Comparison of ENCODE assay signal across 8 cellular contexts in genomic region chr5:56481998-56482698, GRCh38.
DNase-seq lines count a peak whose midpoint lies in the region; ATAC-seq, FAIRE-seq and TF ChIP-seq lines count a peak whose summit lies in the region.

No MANE protein-coding gene starts in this region.

- H4K91ac ChIP-seq in H1 (replicated peaks; ENCODE audit: insufficient read length, low read length), result no peak overlapping the region

- H4K8ac ChIP-seq in H1 (ENCODE audit: extremely low read depth, insufficient read depth, low read length), result no peak overlapping the region

- H3K36me3 ChIP-seq in Caco-2 (ENCODE audit: control insufficient read depth, insufficient read depth, low read length) (no peaks in the 10 kb centered on the region), H1 (ENCODE audit: control insufficient read depth in 2 of 4, insufficient read depth in 4 of 4, low read length in 3 of 4) (no peaks in the 10 kb centered on the region), ovary (no peaks in the 10 kb centered on the region)

- H2BK120ac ChIP-seq in H1 (replicated peaks; ENCODE audit: low read depth, low read length), result no peak overlapping the region

- no peak overlapping the region for H3K9ac ChIP-seq in H1 (replicated peaks in 1 of 4; ENCODE audit: extremely low read depth in 1 of 4, low read depth in 3 of 4, low read length in 3 of 4)

- H3K4ac ChIP-seq in H1 (replicated peaks; ENCODE audit: insufficient read length, low read depth, low read length), result no peak overlapping the region

- WGBS in H1 (ENCODE audit: extremely low coverage in 1 of 2, insufficient coverage in 1 of 2, insufficient read length in 1 of 2, insufficient replicate concordance in 2 of 2, low coverage in 1 of 2, low lambda C conversion rate in 2 of 2, missing lambda C conversion rate in 1 of 2), 2 experiments, result 80% methylated on average over 6 of the region's 7 CpGs; no CpG with 5 or more reads in 1 of the 2 experiments
- 23 to 34% (median 25%) methylated on average over 7 of the region's 7 CpGs for WGBS in ovary, 3 donors

- no peak for TF ChIP-seq EP300 in H1 (IDR thresholded peaks at IDR 0.05; ENCODE audit: borderline replicate concordance in 1 of 2, low read depth in 2 of 2, low read length in 2 of 2)
- TF ChIP-seq EP300 in ovary (IDR thresholded peaks at IDR 0.05), result no peak

- POLR2A ChIA-PET in Caco-2 (lab: Charles Lee), result no interaction called here
- POLR2A ChIA-PET in H1 (lab: Charles Lee; ENCODE audit: partially characterized antibody), result interaction anchor here (0.6 kb wide), 1 partner anchor 926 kb away, joined by 3 read pairs; no protein-coding TSS in a partner anchor

- TF ChIP-seq CTCF in Caco-2 (IDR thresholded peaks at IDR 0.05; ENCODE audit: insufficient read depth in 1 of 2, low read depth in 1 of 2, low read length in 1 of 2, severe bottlenecking in 1 of 2, unreplicated experiment in 1 of 2) (no peak), H1 (IDR thresholded peaks at IDR 0.05; ENCODE audit: control extremely low read depth in 1 of 3, insufficient read depth in 1 of 3, low read depth in 1 of 3, low read length in 3 of 3) (no peak), ovary (IDR thresholded peaks at IDR 0.05) (no peak)

- H3K27me3 ChIP-seq in Caco-2 (replicated peaks; ENCODE audit: control insufficient read depth, insufficient read depth, low read length), result no peaks in the 10 kb centered on the region
- H3K27me3 ChIP-seq in H1 (replicated peaks in 1 of 4; ENCODE audit: control insufficient read depth in 3 of 4, extremely low read depth in 1 of 4, insufficient read depth in 3 of 4, low read length in 3 of 4), result peaks cover 0 to 30% (median 13%) of the 10 kb centered on the region in 4 experiments; a peak in 6 of 7 replicates
- no peaks in the 10 kb centered on the region for H3K27me3 ChIP-seq in ovary

- H3K79me1 ChIP-seq in H1 (ENCODE audit: low read depth, low read length), result no peaks in the 10 kb centered on the region

- intact Hi-C loops in Caco-2 (cut with micrococcal nuclease; ENCODE audit: unreplicated experiment) (loop anchor here (1.0 to 10.0 kb wide), 7 partner anchors 24 to 335 kb away; partner anchors contain the start of gene MAP3K1), ovary (cut with DNase I) (loop anchor here in 2 of 4 donors (10.0 kb wide), 2 partner anchors 127 to 333 kb away; partner anchors contain the start of gene MAP3K1 (in 1 of the 2))

- no peak for FAIRE-seq in H1 (lab: Jason Lieb, UNC)

- H2BK5ac ChIP-seq in H1 (ENCODE audit: low read depth, low read length), result no peak overlapping the region

- no TSS peak for BruUV-seq in Caco-2 (replicated peaks; lab: Mats Ljungman, UMichigan)

- H3K18ac ChIP-seq in H1 (ENCODE audit: extremely low read depth, low read length), result no peak overlapping the region

- H3K4me2 ChIP-seq in H1 (ENCODE audit: insufficient read depth in 1 of 2, low read depth in 2 of 2, low read length in 2 of 2), result peak overlapping the region; percentile 78 to 98

- H4K20me1 ChIP-seq in H1 (replicated peaks in 1 of 2; ENCODE audit: control insufficient read depth in 1 of 2, insufficient read depth in 2 of 2, low read length in 2 of 2), result no peaks in the 10 kb centered on the region

- no peak overlapping the region for H2BK12ac ChIP-seq in H1 (ENCODE audit: low read depth, low read length)

- peaks cover 9% of the 10 kb centered on the region; the same call in 1 of the 2 replicates for H3K23me2 ChIP-seq in H1 (ENCODE audit: low read depth, low read length)

- no peak overlapping the region for H4K5ac ChIP-seq in H1 (ENCODE audit: insufficient read length, low read depth, low read length)

- peak overlapping the region; percentile 69 for H3K4me3 Mint-ChIP-seq in Caco-2 (ENCODE audit: unreplicated experiment)

- TF ChIP-seq POLR2A in H1 (IDR thresholded peaks at IDR 0.05; ENCODE audit: control extremely low read depth in 1 of 2, low read depth in 2 of 2, low read length in 2 of 2), result no peak
- TF ChIP-seq POLR2A in ovary (IDR thresholded peaks at IDR 0.05), result no peak

- H3K9me3 ChIP-seq in Caco-2, result peaks cover 8% of the 10 kb centered on the region
- H3K9me3 ChIP-seq in H1 (ENCODE audit: insufficient read depth in 2 of 2, low read depth in 1 of 2, low read length in 1 of 2), result 0 out of 4 replicates have a peak, but pooled peaks cover 0 to 3% of the 10 kb centered on the region in 2 experiments
- H3K9me3 ChIP-seq in ovary, result no peaks in the 10 kb centered on the region

- H3K4me3 ChIP-seq in Caco-2 (ENCODE audit: low read depth, low read length) (peak overlapping the region; percentile 56), H1 (ENCODE audit: extremely low read depth in 1 of 4, insufficient read depth in 2 of 4, low read depth in 3 of 4, low read length in 4 of 4) (no peak overlapping the region), ovary (peak overlapping the region; percentile 64)

- H3K23ac ChIP-seq in H1 (ENCODE audit: insufficient read length), result no peak overlapping the region

- CTCF ChIA-PET in Caco-2 (lab: Charles Lee) (interaction anchor here (3.1 kb wide), 1 partner anchor 212 kb away, joined by 12 read pairs; no protein-coding TSS in a partner anchor), H1 (lab: Charles Lee; ENCODE audit: partially characterized antibody) (interaction anchor here (0.6 to 1.9 kb wide), 12 partner anchors 11 to 1371 kb away, joined by 3 to 5 read pairs (median 4); no protein-coding TSS in a partner anchor)

- H3K27ac ChIP-seq in H1 (ENCODE audit: low read depth, low read length), result no peak overlapping the region
- peak overlapping the region; percentile 80 to 96 for H3K27ac ChIP-seq in ovary

- H3K4me1 ChIP-seq in Caco-2 (peaks cover 35% of the 10 kb centered on the region), H1 (replicated peaks in 1 of 4; ENCODE audit: control insufficient read depth in 3 of 4, insufficient read depth in 4 of 4, low read length in 3 of 4) (peaks cover 0 to 8% (median 3%) of the 10 kb centered on the region in 4 experiments; a peak in 3 of 7 replicates), ovary (ENCODE audit: insufficient read depth) (peaks cover 6% of the 10 kb centered on the region)

- no peak overlapping the region for H2AFZ ChIP-seq in H1 (ENCODE audit: low read length)

- H3K27me3 Mint-ChIP-seq in Caco-2 (ENCODE audit: insufficient read depth, unreplicated experiment), result no peaks in the 10 kb centered on the region

- no peak for TF ChIP-seq RAD21 in H1 (IDR thresholded peaks at IDR 0.05 in 1 of 2, conservative IDR thresholded peaks at IDR 0.05 in 1 of 2; ENCODE audit: low read depth in 2 of 2, low read length in 2 of 2)

- peak overlapping the region; percentile 71 for H3K27ac Mint-ChIP-seq in Caco-2 (ENCODE audit: unreplicated experiment)

- H2BK20ac ChIP-seq in H1 (ENCODE audit: low read length), result 0 out of 2 replicates have a peak overlapping the region, but pooled peaks have one; percentile 48

- H3K9me3 Mint-ChIP-seq in Caco-2 (ENCODE audit: unreplicated experiment), result peaks cover 10% of the 10 kb centered on the region

- H3K4me1 Mint-ChIP-seq in Caco-2 (ENCODE audit: low read depth, unreplicated experiment), result peaks cover 22% of the 10 kb centered on the region

- ATAC-seq in HG02852 (IDR thresholded peaks at IDR 0.05; ENCODE audit: unreplicated experiment) (no peak), HG02970 (IDR thresholded peaks at IDR 0.05; ENCODE audit: low FRiP score, unreplicated experiment) (no peak)

- no peak overlapping the region for H3K14ac ChIP-seq in H1 (ENCODE audit: insufficient read length)

- no peak overlapping the region; the same call in 1 of the 2 replicates for H2BK15ac ChIP-seq in H1 (ENCODE audit: low read length)

- H3K36me3 Mint-ChIP-seq in Caco-2 (ENCODE audit: insufficient read depth, unreplicated experiment), result peaks cover 6% of the 10 kb centered on the region

- no peak overlapping the region for H2AK5ac ChIP-seq in H1 (ENCODE audit: low read depth, low read length)

- DNase-seq in Caco-2, result no peak
- DNase-seq in OCI-M1 (lab: John Stamatoyannopoulos, UW), result peak; percentile 79
- no peak for DNase-seq in H1 (ENCODE audit: low read depth in 1 of 2, low spot score in 2 of 2)
- no peak for DNase-seq in ovary
- DNase-seq in NCI-H82 treated with DMSO at 0.1 percent for 48 hours (lab: John Stamatoyannopoulos, UW; ENCODE audit: unreplicated experiment), result no peak
- DNase-seq in activated CD8-positive, alpha-beta memory T cell treated with anti-CD3 and anti-CD28 coated beads, Interleukin-2, amount 50 U/mL, for 48 hours, result no peak

- no peak overlapping the region for H3K56ac ChIP-seq in H1 (replicated peaks; ENCODE audit: insufficient read length, low read depth, low read length)

- no peaks in the 10 kb centered on the region for H3K79me2 ChIP-seq in H1 (ENCODE audit: control insufficient read depth in 1 of 2, insufficient read depth in 2 of 2, low read length in 2 of 2)

TF ChIP-seq in H1, 55 proteins besides CTCF, POLR2A, EP300 and RAD21 (continues in another document):
- TF ChIP-seq KDM5A (IDR thresholded peaks at IDR 0.05; ENCODE audit: low read length) (no peak), POU5F1 (IDR thresholded peaks at IDR 0.05; ENCODE audit: low read depth, low read length) (no peak), KDM1A (IDR thresholded peaks at IDR 0.05; ENCODE audit: borderline replicate concordance, low read length) (no peak), HDAC2 (IDR thresholded peaks at IDR 0.05; ENCODE audit: borderline replicate concordance in 1 of 2, low read depth in 2 of 2, low read length in 2 of 2) (no peak), MAX (IDR thresholded peaks at IDR 0.05) (no peak), E2F6 (IDR thresholded peaks at IDR 0.05) (no peak), BACH1 (IDR thresholded peaks at IDR 0.05; ENCODE audit: low read length) (no peak), SIN3A (conservative IDR thresholded peaks at IDR 0.05 in 1 of 2, IDR thresholded peaks at IDR 0.05 in 1 of 2; ENCODE audit: low read depth in 1 of 2, low read length in 2 of 2) (no peak), PHF8 (conservative IDR thresholded peaks at IDR 0.05; ENCODE audit: low read depth, low read length) (no peak), SP2 (IDR thresholded peaks at IDR 0.05; ENCODE audit: low read length) (no peak), JUND (IDR thresholded peaks at IDR 0.05; ENCODE audit: low read length) (no peak), ATF3 (IDR thresholded peaks at IDR 0.05; ENCODE audit: insufficient read depth, low read depth, low read length) (no peak)

Comparison
In these comparisons a context has a peak if more than half of its experiments do, and no peak if none do; other contexts are left out.
1. H3K4me3 ChIP-seq: peak in Caco-2 (single experiment) and ovary (single experiment); none in H1 (0 of 4).